Comparison of ENCODE assay signal across 22 cellular contexts in genomic region chr5:168920019-168920813, GRCh38.
DNase-seq lines count a peak whose midpoint lies in the region; ATAC-seq and TF ChIP-seq lines count a peak whose summit lies in the region.
"Had no signal": no experiment of that assay in that cellular context is flagged by ENCODE, and none has a peak within 500 bp of the region (broad histone marks: within the 10 kb centered on the region; RNA-seq: fewer than 3 reads in every experiment).

No MANE protein-coding gene starts in this region.

- H3K9me3 ChIP-seq in trophoblast cell (ENCODE audit: insufficient read depth, low read depth, low read length), result no peaks in the 10 kb centered on the region

- peak overlapping the region; percentile 80; the same call in 1 of the 2 replicates for H2AFZ ChIP-seq in GM23338
- H2AFZ ChIP-seq in trophoblast cell (ENCODE audit: insufficient read depth, low read length, poor library complexity), result no peak overlapping the region

- no peak overlapping the region for H3K9ac ChIP-seq in trophoblast cell (ENCODE audit: low read length)

- H3K27ac Mint-ChIP-seq in GM23338, result no peak overlapping the region
- H3K27ac Mint-ChIP-seq in glutamatergic neuron (ENCODE audit: unreplicated experiment), result no peak overlapping the region
- H3K27ac Mint-ChIP-seq: activated CD8-positive, alpha-beta T cell treated with anti-CD3 and anti-CD28 coated beads for 36 hours; CD4-positive, alpha-beta T cell; effector memory CD8-positive, alpha-beta T cell; naive thymus-derived CD8-positive, alpha-beta T cell had no signal

- H3K36me3 ChIP-seq in GM23338 (ENCODE audit: insufficient read depth) (no peaks in the 10 kb centered on the region), trophoblast cell (ENCODE audit: control insufficient read depth in 1 of 2, insufficient read depth in 2 of 2, low read length in 2 of 2) (peaks cover 0 to 2% of the 10 kb centered on the region in 2 experiments)

- no peak overlapping the region for H2AK5ac ChIP-seq in trophoblast cell (ENCODE audit: low read length)

- H3K36me3 Mint-ChIP-seq in GM23338 (ENCODE audit: low read depth) (no peaks in the 10 kb centered on the region), glutamatergic neuron (ENCODE audit: unreplicated experiment) (no peaks in the 10 kb centered on the region)
- H3K36me3 Mint-ChIP-seq: naive thymus-derived CD8-positive, alpha-beta T cell had no signal

- no peak overlapping the region for H3K4me2 ChIP-seq in GM23338
- no peak overlapping the region for H3K4me2 ChIP-seq in trophoblast cell (ENCODE audit: low read length)

- H4K12ac ChIP-seq in trophoblast cell (ENCODE audit: low read depth, low read length), result no peak overlapping the region

- H3K4ac ChIP-seq in trophoblast cell (ENCODE audit: low read depth, low read length), result no peak overlapping the region

- H3K4me1 ChIP-seq in GM23338 (ENCODE audit: insufficient read depth), result peaks cover 9% of the 10 kb centered on the region; the same call in 1 of the 2 replicates
- no peaks in the 10 kb centered on the region for H3K4me1 ChIP-seq in trophoblast cell (ENCODE audit: control insufficient read depth in 1 of 2, insufficient read depth in 2 of 2, low read length in 2 of 2)

- H3K23ac ChIP-seq in trophoblast cell (ENCODE audit: low read length), result no peak overlapping the region

- no peak overlapping the region for H2BK5ac ChIP-seq in trophoblast cell (ENCODE audit: low read depth, low read length, poor library complexity)

- no peak overlapping the region for H2BK12ac ChIP-seq in trophoblast cell (ENCODE audit: low read length)

- ATAC-seq in GM23338, result peak; percentile 59
- ATAC-seq in GM19328 (IDR thresholded peaks at IDR 0.05; ENCODE audit: unreplicated experiment), result no peak
- no peak for ATAC-seq in GM21619 (IDR thresholded peaks at IDR 0.05; ENCODE audit: unreplicated experiment)
- ATAC-seq: activated CD8-positive, alpha-beta T cell treated with anti-CD3 and anti-CD28 coated beads for 36 hours; effector memory CD8-positive, alpha-beta T cell; esophagus mucosa; naive thymus-derived CD8-positive, alpha-beta T cell; right cardiac atrium; SK-N-SH treated with all-trans-retinoic acid at 6 μM for 48 hours had no signal

- H3K4me3 ChIP-seq in GM23338 (no peak overlapping the region), trophoblast cell (ENCODE audit: low read depth, low read length) (no peak overlapping the region)

- H3K27me3 ChIP-seq in GM23338 (ENCODE audit: insufficient read depth) (no peaks in the 10 kb centered on the region), trophoblast cell (ENCODE audit: insufficient read depth, low read length) (no peaks in the 10 kb centered on the region)

- no peaks in the 10 kb centered on the region for H4K20me1 ChIP-seq in GM23338 (replicated peaks; ENCODE audit: insufficient read depth)

- H4K8ac ChIP-seq in trophoblast cell (ENCODE audit: low read depth, low read length), result no peak overlapping the region

- no peak overlapping the region for H2BK120ac ChIP-seq in trophoblast cell (ENCODE audit: insufficient read depth, low read length, poor library complexity)

- no peaks in the 10 kb centered on the region for H3K79me1 ChIP-seq in trophoblast cell (ENCODE audit: low read length)

- H3K9me3 Mint-ChIP-seq in GM23338 (no peaks in the 10 kb centered on the region), glutamatergic neuron (ENCODE audit: unreplicated experiment) (no peaks in the 10 kb centered on the region)
- H3K9me3 Mint-ChIP-seq: activated CD8-positive, alpha-beta T cell treated with anti-CD3 and anti-CD28 coated beads for 36 hours; CD4-positive, alpha-beta T cell; effector memory CD8-positive, alpha-beta T cell; naive thymus-derived CD8-positive, alpha-beta T cell had no signal

- H4K91ac ChIP-seq in trophoblast cell (ENCODE audit: low read depth, low read length), result no peak overlapping the region

- no peaks in the 10 kb centered on the region for H3K79me2 ChIP-seq in GM23338 (replicated peaks; ENCODE audit: insufficient read depth)
- no peaks in the 10 kb centered on the region for H3K79me2 ChIP-seq in trophoblast cell (ENCODE audit: control insufficient read depth, insufficient read depth, low read length, poor library complexity)

- H3F3A ChIP-seq in GM23338 (replicated peaks; ENCODE audit: low read depth), result no peaks in the 10 kb centered on the region

- TF ChIP-seq CTCF in GM23338 (conservative IDR thresholded peaks at IDR 0.05; ENCODE audit: low read depth in 2 of 2) (no peak), glutamatergic neuron (IDR thresholded peaks at IDR 0.05; ENCODE audit: partially characterized antibody, unreplicated experiment) (no peak)

- H3K18ac ChIP-seq in trophoblast cell (ENCODE audit: low read length), result no peak overlapping the region

- H3K27ac ChIP-seq in GM23338 (ENCODE audit: low read depth) (no peak overlapping the region), trophoblast cell (ENCODE audit: low read depth, low read length) (no peak overlapping the region)
- H3K27ac ChIP-seq: RWPE1 had no signal

- no peaks in the 10 kb centered on the region for H3K9me2 ChIP-seq in GM23338 (ENCODE audit: insufficient read depth)

- peaks cover 26% of the 10 kb centered on the region for H3K4me1 Mint-ChIP-seq in GM23338
- no peaks in the 10 kb centered on the region for H3K4me1 Mint-ChIP-seq in glutamatergic neuron (ENCODE audit: low read depth, unreplicated experiment)

- no peaks in the 10 kb centered on the region for H3K27me3 Mint-ChIP-seq in GM23338 (ENCODE audit: insufficient read depth, low read depth, poor library complexity)
- no peaks in the 10 kb centered on the region for H3K27me3 Mint-ChIP-seq in glutamatergic neuron (ENCODE audit: unreplicated experiment)

- no CpG with 5 or more reads among the region's 14 CpGs for WGBS in trophoblast cell (ENCODE audit: extremely low coverage, insufficient coverage, insufficient read length)

- no peak overlapping the region for H3K14ac ChIP-seq in trophoblast cell (ENCODE audit: low read length)

- H3K4me3 Mint-ChIP-seq in GM23338 (peak overlapping the region; percentile 38), glutamatergic neuron (ENCODE audit: unreplicated experiment) (no peak overlapping the region)
- H3K4me3 Mint-ChIP-seq: activated CD8-positive, alpha-beta T cell treated with anti-CD3 and anti-CD28 coated beads for 36 hours; CD4-positive, alpha-beta T cell; effector memory CD8-positive, alpha-beta T cell; naive thymus-derived CD8-positive, alpha-beta T cell had no signal

- DNase-seq in GM23338 (ENCODE audit: low spot score) (peak; percentile 29), NOMO-1 (lab: John Stamatoyannopoulos, UW; ENCODE audit: unreplicated experiment in 2 of 2) (peak; percentile 58 to 70), globus pallidus (ENCODE audit: low spot score) (peak; percentile 45), trophoblast cell (peak; percentile 60 to 69), glutamatergic neuron (no peak)
- DNase-seq: activated CD4-positive, CD25-positive, alpha-beta regulatory T cell; activated CD8-positive, alpha-beta T cell treated with anti-CD3 and anti-CD28 coated beads for 36 hours; activated T-cell treated with anti-CD3 and anti-CD28 coated beads, Interleukin-2, amount 50 U/mL, for 1 hour; CD4-positive, alpha-beta T cell; effector memory CD8-positive, alpha-beta T cell; foreskin melanocyte; naive thymus-derived CD8-positive, alpha-beta T cell; NCI-H1417; NCI-H2107; NCI-H510A; right cardiac atrium; stimulated activated CD8-positive, alpha-beta memory T cell treated with anti-CD3 and anti-CD28 coated beads, Interleukin-4, amount 100 ng/mL, for 48 hours had no signal

TF ChIP-seq in GM23338, 12 proteins besides CTCF, POLR2A, EP300 and RAD21 (continues in another document):
- TF ChIP-seq NANOG (IDR thresholded peaks at IDR 0.05; ENCODE audit: borderline replicate concordance) (no peak), ZNF114 (CRISPR knock-in tag; IDR thresholded peaks at IDR 0.05) (no peak), JUNB (IDR thresholded peaks at IDR 0.05; ENCODE audit: unreplicated experiment) (no peak)
